In genomic region chr19:16358456-16358855, GRCh38 we compare ENCODE assay signal across 1 cellular context.
TF ChIP-seq lines count a peak whose summit lies in the region.

No MANE protein-coding gene starts in this region.

TF ChIP-seq in H1, 55 proteins besides CTCF, POLR2A, EP300 and RAD21 (continued from another document):
- TF ChIP-seq BCL11A (IDR thresholded peaks at IDR 0.05; ENCODE audit: low read depth in 2 of 2, low read length in 2 of 2) = no peak
- TF ChIP-seq SP1 (IDR thresholded peaks at IDR 0.05; ENCODE audit: low read depth, low read length) = no peak
- no peak for TF ChIP-seq CREB1 (IDR thresholded peaks at IDR 0.05)
